In the genomic region with DNA sequence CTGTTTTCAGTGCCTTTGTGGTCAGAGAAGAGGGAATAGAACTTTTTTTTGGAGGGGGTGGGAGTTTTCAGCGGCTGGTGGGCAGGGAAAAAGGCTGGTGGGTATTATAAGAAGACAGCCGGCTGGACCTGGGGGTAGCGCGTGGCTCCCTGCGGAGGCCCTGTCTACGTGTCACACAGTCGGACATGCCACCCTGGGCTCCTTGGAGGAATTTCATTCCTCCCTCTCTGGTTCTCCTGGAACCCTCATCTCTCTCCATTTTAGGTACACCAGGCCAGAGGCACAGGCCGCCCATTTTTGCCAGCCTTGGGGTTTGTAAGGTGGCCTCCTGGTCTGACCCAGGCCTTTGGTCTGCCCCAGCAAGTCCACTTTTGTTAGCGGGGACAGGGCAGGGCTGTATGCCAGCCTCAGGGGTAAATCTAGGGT, we compare ENCODE assay signal across 1 cellular context.
TF ChIP-seq lines count a peak whose summit lies in the region.

No MANE protein-coding gene starts in this region.

TF ChIP-seq in H1, 55 proteins besides CTCF, POLR2A, EP300 and RAD21:
- TF ChIP-seq, protein P1, sequence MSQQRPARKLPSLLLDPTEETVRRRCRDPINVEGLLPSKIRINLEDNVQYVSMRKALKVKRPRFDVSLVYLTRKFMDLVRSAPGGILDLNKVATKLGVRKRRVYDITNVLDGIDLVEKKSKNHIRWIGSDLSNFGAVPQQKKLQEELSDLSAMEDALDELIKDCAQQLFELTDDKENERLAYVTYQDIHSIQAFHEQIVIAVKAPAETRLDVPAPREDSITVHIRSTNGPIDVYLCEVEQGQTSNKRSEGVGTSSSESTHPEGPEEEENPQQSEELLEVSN (IDR thresholded peaks at IDR 0.05), result no peak
- no peak for TF ChIP-seq CEBPB (IDR thresholded peaks at IDR 0.05; ENCODE audit: low read depth, low read length)
- no peak for TF ChIP-seq RBBP5 (IDR thresholded peaks at IDR 0.05; ENCODE audit: borderline replicate concordance, low read depth, low read length)
- TF ChIP-seq, protein P2, sequence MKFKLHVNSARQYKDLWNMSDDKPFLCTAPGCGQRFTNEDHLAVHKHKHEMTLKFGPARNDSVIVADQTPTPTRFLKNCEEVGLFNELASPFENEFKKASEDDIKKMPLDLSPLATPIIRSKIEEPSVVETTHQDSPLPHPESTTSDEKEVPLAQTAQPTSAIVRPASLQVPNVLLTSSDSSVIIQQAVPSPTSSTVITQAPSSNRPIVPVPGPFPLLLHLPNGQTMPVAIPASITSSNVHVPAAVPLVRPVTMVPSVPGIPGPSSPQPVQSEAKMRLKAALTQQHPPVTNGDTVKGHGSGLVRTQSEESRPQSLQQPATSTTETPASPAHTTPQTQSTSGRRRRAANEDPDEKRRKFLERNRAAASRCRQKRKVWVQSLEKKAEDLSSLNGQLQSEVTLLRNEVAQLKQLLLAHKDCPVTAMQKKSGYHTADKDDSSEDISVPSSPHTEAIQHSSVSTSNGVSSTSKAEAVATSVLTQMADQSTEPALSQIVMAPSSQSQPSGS (IDR thresholded peaks at IDR 0.05; ENCODE audit: low read length), result no peak
- no peak for TF ChIP-seq EGR1 (IDR thresholded peaks at IDR 0.05; ENCODE audit: borderline replicate concordance, low read depth, low read length)
- TF ChIP-seq POU5F1 (IDR thresholded peaks at IDR 0.05; ENCODE audit: low read depth, low read length), result no peak
- no peak for TF ChIP-seq SIRT6 (IDR thresholded peaks at IDR 0.05; ENCODE audit: low read length)
- TF ChIP-seq CREB1 (IDR thresholded peaks at IDR 0.05), result no peak
- TF ChIP-seq TAF1 (IDR thresholded peaks at IDR 0.05; ENCODE audit: low read depth, low read length), result no peak
- no peak for TF ChIP-seq YY1 (IDR thresholded peaks at IDR 0.05; ENCODE audit: low read depth, low read length)
- TF ChIP-seq SRF (IDR thresholded peaks at IDR 0.05; ENCODE audit: low read depth, low read length), result no peak
